ENCODE assay signal across 18 cellular contexts in the genomic region with DNA sequence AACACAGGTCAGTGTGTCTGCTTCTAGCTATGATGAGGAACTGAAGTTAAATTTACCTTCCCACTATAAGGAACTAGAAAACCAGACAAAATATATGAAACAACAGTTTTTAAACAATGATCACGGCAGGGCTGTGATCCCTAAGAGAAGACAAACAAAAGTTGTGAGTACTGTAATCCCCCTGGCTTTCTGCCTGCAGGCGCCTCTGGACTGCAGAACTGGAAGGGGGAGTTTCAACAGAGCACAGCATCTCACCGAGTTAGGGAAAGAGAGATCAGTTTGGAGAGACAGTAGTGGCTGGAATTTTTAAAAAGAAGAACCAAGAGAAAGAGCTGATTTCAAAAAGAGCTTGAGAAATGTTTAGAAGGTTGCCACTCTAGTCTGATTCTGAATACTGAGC.
DNase-seq lines count a peak whose midpoint lies in the region; ATAC-seq and TF ChIP-seq lines count a peak whose summit lies in the region.
"Had no signal": no experiment of that assay in that cellular context is flagged by ENCODE, and none has a peak within 500 bp of the region (broad histone marks: within the 10 kb centered on the region; RNA-seq: fewer than 3 reads in every experiment).

No MANE protein-coding gene starts in this region.

- H3K27me3 Mint-ChIP-seq in WTC11 (ENCODE audit: low read depth) = peaks cover 3% of the 10 kb centered on the region; the same call in 1 of the 2 replicates
- H3K27me3 Mint-ChIP-seq in type B pancreatic cell = peaks cover under 1% of the 10 kb centered on the region
- H3K27me3 Mint-ChIP-seq: activated naive CD8-positive, alpha-beta T cell treated with anti-CD3 and anti-CD28 coated beads for 36 hours; B cell had no signal

- no peaks in the 10 kb centered on the region for H3K27me3 ChIP-seq in KMS-11 (ENCODE audit: insufficient read depth, low read depth)
- H3K27me3 ChIP-seq: dorsolateral prefrontal cortex, spleen had no signal

- no peaks in the 10 kb centered on the region for H4K20me1 ChIP-seq in KMS-11 (ENCODE audit: insufficient read depth)

- no peaks in the 10 kb centered on the region for H3K36me3 Mint-ChIP-seq in WTC11
- H3K36me3 Mint-ChIP-seq in type B pancreatic cell = no peaks in the 10 kb centered on the region
- H3K36me3 Mint-ChIP-seq: activated naive CD8-positive, alpha-beta T cell treated with anti-CD3 and anti-CD28 coated beads for 36 hours; immature natural killer cell had no signal

- no peaks in the 10 kb centered on the region for H3K36me3 ChIP-seq in KMS-11 (ENCODE audit: insufficient read depth)
- H3K36me3 ChIP-seq: spleen had no signal

- H3K79me2 ChIP-seq in KMS-11 (ENCODE audit: insufficient read depth, low read depth) = no peaks in the 10 kb centered on the region

- ATAC-seq in WTC11 (peak; percentile 47), HG03354 (IDR thresholded peaks at IDR 0.05; ENCODE audit: poor library complexity, severe bottlenecking, unreplicated experiment) (no peak), GM19328 (IDR thresholded peaks at IDR 0.05; ENCODE audit: unreplicated experiment) (no peak)

- peaks cover 12% of the 10 kb centered on the region for H3K4me1 Mint-ChIP-seq in WTC11
- H3K4me1 Mint-ChIP-seq in type B pancreatic cell (ENCODE audit: unreplicated experiment) = peaks cover 11% of the 10 kb centered on the region
- H3K4me1 Mint-ChIP-seq: activated naive CD8-positive, alpha-beta T cell treated with anti-CD3 and anti-CD28 coated beads for 36 hours; B cell had no signal

- H3K9me3 Mint-ChIP-seq in WTC11 (peaks cover 6% of the 10 kb centered on the region; the same call in 1 of the 2 replicates), type B pancreatic cell (no peaks in the 10 kb centered on the region)
- H3K9me3 Mint-ChIP-seq: activated naive CD8-positive, alpha-beta T cell treated with anti-CD3 and anti-CD28 coated beads for 36 hours; activated T-cell treated with anti-CD3 and anti-CD28 coated beads, Interleukin-2, amount 50 U/mL, for 72 hours had no signal

- no peak for TF ChIP-seq CTCF in KMS-11 (conservative IDR thresholded peaks at IDR 0.05; ENCODE audit: low read depth, low read length)
- no peak for TF ChIP-seq CTCF in WTC11 (IDR thresholded peaks at IDR 0.05)
- TF ChIP-seq CTCF in type B pancreatic cell (conservative IDR thresholded peaks at IDR 0.05) = no peak

- peaks cover 8% of the 10 kb centered on the region for H3K4me1 ChIP-seq in KMS-11 (ENCODE audit: low read depth, poor library complexity, severe bottlenecking)
- H3K4me1 ChIP-seq: psoas muscle had no signal

- H3K27ac Mint-ChIP-seq in WTC11 = peak overlapping the region; percentile 53
- peak overlapping the region; percentile 16 for H3K27ac Mint-ChIP-seq in type B pancreatic cell
- H3K27ac Mint-ChIP-seq: activated naive CD8-positive, alpha-beta T cell treated with anti-CD3 and anti-CD28 coated beads for 36 hours; activated T-cell treated with anti-CD3 and anti-CD28 coated beads, Interleukin-2, amount 50 U/mL, for 72 hours; B cell; nephron progenitor cell had no signal

- no peak overlapping the region for H3K27ac ChIP-seq in KMS-11
- H3K27ac ChIP-seq: psoas muscle had no signal

- CTCF ChIA-PET in WTC11 (lab: Charles Lee) = interaction anchor here (1.0 to 4.8 kb wide), 18 partner anchors 10 to 526 kb away, joined by 3 to 95 read pairs (median 4); no protein-coding TSS in a partner anchor

- POLR2A ChIA-PET in WTC11 (lab: Charles Lee) = no interaction called here

- no peak overlapping the region for H3K4me2 ChIP-seq in KMS-11

- DNase-seq in WTC11 (ENCODE audit: low spot score) (no peak), left kidney (ENCODE audit: low read depth, low spot score) (peak; percentile 1), type B pancreatic cell (ENCODE audit: extremely low spot score, unreplicated experiment) (no peak), SW 1271 (lab: John Stamatoyannopoulos, UW) (no peak)
- DNase-seq: activated CD8-positive, alpha-beta memory T cell treated with anti-CD3 and anti-CD28 coated beads for 24 hours; activated naive CD8-positive, alpha-beta T cell treated with anti-CD3 and anti-CD28 coated beads for 36 hours; dorsolateral prefrontal cortex; NCI-H2081; NCI-H524; nephron progenitor cell; psoas muscle; spleen had no signal

- peak overlapping the region; percentile 88 for H2AFZ ChIP-seq in KMS-11 (ENCODE audit: low read depth)

- no peak overlapping the region for H3K4me3 ChIP-seq in KMS-11 (IDR thresholded peaks at IDR 0.05; ENCODE audit: insufficient read depth, low read depth, low read length)
- H3K4me3 ChIP-seq: psoas muscle had no signal

- no peak overlapping the region for H3K9ac ChIP-seq in KMS-11

- no peak overlapping the region for H3K4me3 Mint-ChIP-seq in WTC11
- no peak overlapping the region for H3K4me3 Mint-ChIP-seq in type B pancreatic cell
- H3K4me3 Mint-ChIP-seq: activated naive CD8-positive, alpha-beta T cell treated with anti-CD3 and anti-CD28 coated beads for 36 hours; B cell; nephron progenitor cell had no signal

TF ChIP-seq in WTC11, 78 proteins besides CTCF, POLR2A, EP300 and RAD21 (continues in another document):
- TF ChIP-seq PRRX2 (CRISPR knock-in tag; IDR thresholded peaks at IDR 0.05) (no peak), SP1 (CRISPR knock-in tag; conservative IDR thresholded peaks at IDR 0.05) (no peak), ESRRA (CRISPR knock-in tag; IDR thresholded peaks at IDR 0.05; ENCODE audit: borderline replicate concordance) (no peak), RORB (CRISPR knock-in tag; IDR thresholded peaks at IDR 0.05) (no peak), ZNF263 (CRISPR knock-in tag; IDR thresholded peaks at IDR 0.05; ENCODE audit: low read depth) (no peak), ZNF423 (CRISPR knock-in tag; IDR thresholded peaks at IDR 0.05) (no peak), ZNF219 (CRISPR knock-in tag; IDR thresholded peaks at IDR 0.05; ENCODE audit: borderline replicate concordance) (no peak), ELF4 (CRISPR knock-in tag; IDR thresholded peaks at IDR 0.05; ENCODE audit: low read depth) (no peak), SMAD4 (CRISPR knock-in tag; IDR thresholded peaks at IDR 0.05) (no peak), RELA (CRISPR knock-in tag; IDR thresholded peaks at IDR 0.05; ENCODE audit: borderline replicate concordance) (no peak)
- TF ChIP-seq, protein P1, sequence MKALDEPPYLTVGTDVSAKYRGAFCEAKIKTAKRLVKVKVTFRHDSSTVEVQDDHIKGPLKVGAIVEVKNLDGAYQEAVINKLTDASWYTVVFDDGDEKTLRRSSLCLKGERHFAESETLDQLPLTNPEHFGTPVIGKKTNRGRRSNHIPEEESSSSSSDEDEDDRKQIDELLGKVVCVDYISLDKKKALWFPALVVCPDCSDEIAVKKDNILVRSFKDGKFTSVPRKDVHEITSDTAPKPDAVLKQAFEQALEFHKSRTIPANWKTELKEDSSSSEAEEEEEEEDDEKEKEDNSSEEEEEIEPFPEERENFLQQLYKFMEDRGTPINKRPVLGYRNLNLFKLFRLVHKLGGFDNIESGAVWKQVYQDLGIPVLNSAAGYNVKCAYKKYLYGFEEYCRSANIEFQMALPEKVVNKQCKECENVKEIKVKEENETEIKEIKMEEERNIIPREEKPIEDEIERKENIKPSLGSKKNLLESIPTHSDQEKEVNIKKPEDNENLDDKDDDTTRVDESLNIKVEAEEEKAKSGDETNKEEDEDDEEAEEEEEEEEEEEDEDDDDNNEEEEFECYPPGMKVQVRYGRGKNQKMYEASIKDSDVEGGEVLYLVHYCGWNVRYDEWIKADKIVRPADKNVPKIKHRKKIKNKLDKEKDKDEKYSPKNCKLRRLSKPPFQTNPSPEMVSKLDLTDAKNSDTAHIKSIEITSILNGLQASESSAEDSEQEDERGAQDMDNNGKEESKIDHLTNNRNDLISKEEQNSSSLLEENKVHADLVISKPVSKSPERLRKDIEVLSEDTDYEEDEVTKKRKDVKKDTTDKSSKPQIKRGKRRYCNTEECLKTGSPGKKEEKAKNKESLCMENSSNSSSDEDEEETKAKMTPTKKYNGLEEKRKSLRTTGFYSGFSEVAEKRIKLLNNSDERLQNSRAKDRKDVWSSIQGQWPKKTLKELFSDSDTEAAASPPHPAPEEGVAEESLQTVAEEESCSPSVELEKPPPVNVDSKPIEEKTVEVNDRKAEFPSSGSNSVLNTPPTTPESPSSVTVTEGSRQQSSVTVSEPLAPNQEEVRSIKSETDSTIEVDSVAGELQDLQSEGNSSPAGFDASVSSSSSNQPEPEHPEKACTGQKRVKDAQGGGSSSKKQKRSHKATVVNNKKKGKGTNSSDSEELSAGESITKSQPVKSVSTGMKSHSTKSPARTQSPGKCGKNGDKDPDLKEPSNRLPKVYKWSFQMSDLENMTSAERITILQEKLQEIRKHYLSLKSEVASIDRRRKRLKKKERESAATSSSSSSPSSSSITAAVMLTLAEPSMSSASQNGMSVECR (CRISPR knock-in tag; IDR thresholded peaks at IDR 0.05; ENCODE audit: borderline replicate concordance) = no peak
- TF ChIP-seq, protein P2, sequence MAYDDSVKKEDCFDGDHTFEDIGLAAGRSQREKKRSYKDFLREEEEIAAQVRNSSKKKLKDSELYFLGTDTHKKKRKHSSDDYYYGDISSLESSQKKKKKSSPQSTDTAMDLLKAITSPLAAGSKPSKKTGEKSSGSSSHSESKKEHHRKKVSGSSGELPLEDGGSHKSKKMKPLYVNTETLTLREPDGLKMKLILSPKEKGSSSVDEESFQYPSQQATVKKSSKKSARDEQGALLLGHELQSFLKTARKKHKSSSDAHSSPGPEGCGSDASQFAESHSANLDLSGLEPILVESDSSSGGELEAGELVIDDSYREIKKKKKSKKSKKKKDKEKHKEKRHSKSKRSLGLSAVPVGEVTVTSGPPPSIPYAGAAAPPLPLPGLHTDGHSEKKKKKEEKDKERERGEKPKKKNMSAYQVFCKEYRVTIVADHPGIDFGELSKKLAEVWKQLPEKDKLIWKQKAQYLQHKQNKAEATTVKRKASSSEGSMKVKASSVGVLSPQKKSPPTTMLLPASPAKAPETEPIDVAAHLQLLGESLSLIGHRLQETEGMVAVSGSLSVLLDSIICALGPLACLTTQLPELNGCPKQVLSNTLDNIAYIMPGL (CRISPR knock-in tag; IDR thresholded peaks at IDR 0.05) = no peak
- TF ChIP-seq, protein P3, sequence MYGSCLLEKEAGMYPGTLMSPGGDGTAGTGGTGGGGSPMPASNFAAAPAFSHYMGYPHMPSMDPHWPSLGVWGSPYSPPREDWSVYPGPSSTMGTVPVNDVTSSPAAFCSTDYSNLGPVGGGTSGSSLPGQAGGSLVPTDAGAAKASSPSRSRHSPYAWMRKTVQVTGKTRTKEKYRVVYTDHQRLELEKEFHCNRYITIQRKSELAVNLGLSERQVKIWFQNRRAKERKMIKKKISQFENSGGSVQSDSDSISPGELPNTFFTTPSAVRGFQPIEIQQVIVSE (CRISPR knock-in tag; IDR thresholded peaks at IDR 0.05; ENCODE audit: borderline replicate concordance) = no peak
